8 cellular contexts compared by ENCODE assay signal in genomic region chr2:15562354-15563031, GRCh38. TPM values are rescaled to one million over a fixed set of nuclear protein-coding genes. Genes with fewer than 3 reads are reported as not detected.
DNase-seq lines count a peak whose midpoint lies in the region; ATAC-seq and TF ChIP-seq lines count a peak whose summit lies in the region.

No MANE protein-coding gene starts in this region.

- no peak overlapping the region for H2AK5ac ChIP-seq in neuronal stem cell (ENCODE audit: low read depth, low read length)

- H3K9me3 ChIP-seq in DOHH2 (ENCODE audit: control insufficient read depth, insufficient read depth, low read length) (no peaks in the 10 kb centered on the region), SJCRH30 (replicated peaks) (no peaks in the 10 kb centered on the region), endodermal cell (ENCODE audit: control insufficient read depth, low read length) (no peaks in the 10 kb centered on the region), neuronal stem cell (replicated peaks in 1 of 2; ENCODE audit: control insufficient read depth in 2 of 2, insufficient read depth in 1 of 2, low read depth in 1 of 2, low read length in 2 of 2) (no peaks in the 10 kb centered on the region)

- no peaks in the 10 kb centered on the region for H3K36me3 ChIP-seq in DOHH2 (ENCODE audit: control insufficient read depth, low read length)
- no peaks in the 10 kb centered on the region for H3K36me3 ChIP-seq in SJCRH30
- no peaks in the 10 kb centered on the region for H3K36me3 ChIP-seq in endodermal cell (ENCODE audit: control insufficient read depth, insufficient read depth, low read length)
- H3K36me3 ChIP-seq in neuronal stem cell (replicated peaks in 1 of 2; ENCODE audit: control insufficient read depth in 2 of 2, insufficient read depth in 2 of 2, low read length in 2 of 2), result peaks cover 2 to 3% of the 10 kb centered on the region in 2 donors

- no peak overlapping the region for H4K8ac ChIP-seq in neuronal stem cell (ENCODE audit: low read depth, low read length)

- H3K4me3 Mint-ChIP-seq in endodermal cell, result no peak overlapping the region

- H2BK120ac ChIP-seq in neuronal stem cell (ENCODE audit: low read depth, low read length), result no peak overlapping the region

- H4K91ac ChIP-seq in neuronal stem cell (ENCODE audit: low read depth, low read length, poor library complexity), result no peak overlapping the region

- no peaks in the 10 kb centered on the region for H4K20me1 ChIP-seq in DOHH2 (ENCODE audit: control insufficient read depth, insufficient read depth, low read depth, low read length)

- H3K14ac ChIP-seq in neuronal stem cell (ENCODE audit: low read length), result no peak overlapping the region

- H3K27me3 ChIP-seq in DOHH2 (ENCODE audit: control insufficient read depth, low read length), result no peaks in the 10 kb centered on the region
- no peaks in the 10 kb centered on the region for H3K27me3 ChIP-seq in SJCRH30
- H3K27me3 ChIP-seq in endodermal cell (ENCODE audit: control insufficient read depth, insufficient read depth, low read length, poor library complexity, severe bottlenecking), result peaks cover 11% of the 10 kb centered on the region
- no peaks in the 10 kb centered on the region for H3K27me3 ChIP-seq in neuronal stem cell (ENCODE audit: control insufficient read depth in 3 of 3, insufficient read depth in 3 of 3, low read depth in 1 of 3, low read length in 3 of 3)

- peaks cover 22% of the 10 kb centered on the region for H3K4me1 ChIP-seq in DOHH2 (ENCODE audit: control insufficient read depth, low read length)
- peaks cover 17% of the 10 kb centered on the region for H3K4me1 ChIP-seq in SJCRH30
- H3K4me1 ChIP-seq in endodermal cell (ENCODE audit: control insufficient read depth, insufficient read depth, low read length), result no peaks in the 10 kb centered on the region
- H3K4me1 ChIP-seq in neuronal stem cell (ENCODE audit: control insufficient read depth in 2 of 2, insufficient read depth in 1 of 2, low read depth in 1 of 2, low read length in 2 of 2), result peaks cover 3 to 23% of the 10 kb centered on the region in 2 donors

- no peak overlapping the region for H2BK5ac ChIP-seq in neuronal stem cell (ENCODE audit: low read length)

- no peak for TF ChIP-seq CTCF in DOHH2 (IDR thresholded peaks at IDR 0.05; ENCODE audit: low read depth, low read length, poor library complexity, severe bottlenecking)
- TF ChIP-seq CTCF in endodermal cell (conservative IDR thresholded peaks at IDR 0.05), result no peak

- H3K4ac ChIP-seq in neuronal stem cell (ENCODE audit: low read length), result no peak overlapping the region

- H3K4me3 ChIP-seq in DOHH2 (ENCODE audit: low read length) (no peak overlapping the region), SJCRH30 (peak overlapping the region; percentile 77), endodermal cell (ENCODE audit: low read length) (peak overlapping the region; percentile 93), neuronal stem cell (ENCODE audit: low read length in 2 of 2) (peak overlapping the region; percentile 39 to 80)

- peaks cover 3% of the 10 kb centered on the region for H3K79me1 ChIP-seq in neuronal stem cell (ENCODE audit: low read depth, low read length)

- H3K9me2 ChIP-seq in DOHH2 (replicated peaks; ENCODE audit: control insufficient read depth, low read length), result no peaks in the 10 kb centered on the region

- in situ Hi-C loops in KBM-7 (cut with MboI; ENCODE audit: low pct_unique_long_range_greater_than_20kb, low sequenced_read_pairs), result loop anchor here (25.0 kb wide), 1 partner anchor 400 kb away; no protein-coding TSS in a partner anchor

- H2BK15ac ChIP-seq in neuronal stem cell (ENCODE audit: low read length), result no peak overlapping the region

- no peak overlapping the region for H3K23ac ChIP-seq in neuronal stem cell (ENCODE audit: low read depth, low read length, poor library complexity)

- H3K4me2 ChIP-seq in DOHH2 (ENCODE audit: low read length) (peak overlapping the region; percentile 78; the same call in 1 of the 2 replicates), neuronal stem cell (ENCODE audit: insufficient read depth, low read length, poor library complexity, severe bottlenecking) (no peak overlapping the region)

- H2BK12ac ChIP-seq in neuronal stem cell (ENCODE audit: low read length), result no peak overlapping the region

- H2AFZ ChIP-seq in neuronal stem cell (ENCODE audit: low read length), result peak overlapping the region; percentile 90

- peaks cover 9% of the 10 kb centered on the region for H3K27me3 Mint-ChIP-seq in endodermal cell (ENCODE audit: insufficient read depth)

- H3K9ac ChIP-seq in endodermal cell (ENCODE audit: extremely low read depth, low read length, poor library complexity, severe bottlenecking) (no peak overlapping the region), neuronal stem cell (ENCODE audit: low read depth, low read length, poor library complexity) (no peak overlapping the region)

- H3K9me3 Mint-ChIP-seq in endodermal cell, result no peaks in the 10 kb centered on the region

- DNase-seq in SJCRH30, result peak in 1 of 2 experiments; percentile 6
- DNase-seq in endodermal cell, result no peak
- no peak for DNase-seq in neuronal stem cell (ENCODE audit: low spot score)
- no peak for DNase-seq in NCI-H2227 (lab: John Stamatoyannopoulos, UW; ENCODE audit: unreplicated experiment)
- no peak for DNase-seq in KBM-7

- peaks cover 28% of the 10 kb centered on the region for H3K4me1 Mint-ChIP-seq in endodermal cell

- 91 to 94% methylated on average over 3 of the region's 6 CpGs for WGBS in endodermal cell (ENCODE audit: insufficient coverage in 1 of 2, insufficient read length in 1 of 2), 2 experiments
- WGBS in neuronal stem cell (ENCODE audit: extremely low coverage in 2 of 2, insufficient read length in 2 of 2, insufficient replicate concordance in 1 of 2), 2 donors, result no CpG with 5 or more reads among the region's 6 CpGs

- H3K27ac ChIP-seq in DOHH2 (ENCODE audit: low read depth, low read length) (no peak overlapping the region), SJCRH30 (peak overlapping the region; percentile 83), endodermal cell (ENCODE audit: low read depth, low read length) (peak overlapping the region; percentile 96), neuronal stem cell (replicated peaks; ENCODE audit: low read length) (peak overlapping the region; percentile 86)

- peaks cover 32% of the 10 kb centered on the region for H3K79me2 ChIP-seq in DOHH2 (ENCODE audit: control insufficient read depth, low read length)

- H3K27ac Mint-ChIP-seq in endodermal cell, result no peak overlapping the region

- H3K36me3 Mint-ChIP-seq in endodermal cell (ENCODE audit: low read depth), result no peaks in the 10 kb centered on the region

- ATAC-seq in GM19351 (IDR thresholded peaks at IDR 0.05; ENCODE audit: unreplicated experiment) (no peak), HG02840 (IDR thresholded peaks at IDR 0.05; ENCODE audit: low FRiP score, unreplicated experiment) (no peak)

- no peaks in the 10 kb centered on the region for H3F3A ChIP-seq in DOHH2 (ENCODE audit: control insufficient read depth, insufficient read depth)

- peak overlapping the region; percentile 52 for H3K18ac ChIP-seq in neuronal stem cell (ENCODE audit: low read length)

RNA-seq across cellular contexts. Expression of gene NBAS, which starts 1.4 kb away (rescaled TPM):
- total RNA-seq in SJCRH30 (2014; rRNA removed; shearing (Covaris generic)), result 44.2 and 44.5 TPM in 2 replicates
- 10 to 100 TPM; 47.4 to 54.7 TPM for total RNA-seq in endodermal cell
- 43.5 TPM for polyA plus RNA-seq in endodermal cell (2013, experiment 1 of 2)
- 47.2 TPM for polyA plus RNA-seq in endodermal cell (2013, experiment 2 of 2)
- 27.8 TPM for polyA plus RNA-seq in neuronal stem cell (2013, experiment 1 of 2)
- polyA plus RNA-seq in neuronal stem cell (2013, experiment 2 of 2), result 28.6 TPM

RNA-seq across cellular contexts. Expression of gene DDX1, which starts 29.2 kb away (rescaled TPM):
- 128 and 139 TPM in 2 replicates for total RNA-seq in SJCRH30 (2014; rRNA removed; shearing (Covaris generic))
- total RNA-seq in endodermal cell, result 100 to 1,000 TPM; 116 to 126 TPM
- polyA plus RNA-seq in endodermal cell (2013, experiment 1 of 2), result 109 TPM
- 105 TPM for polyA plus RNA-seq in endodermal cell (2013, experiment 2 of 2)
- polyA plus RNA-seq in neuronal stem cell (2013, experiment 1 of 2), result 72.6 TPM
- 72.6 TPM for polyA plus RNA-seq in neuronal stem cell (2013, experiment 2 of 2)
